In the genomic region with DNA sequence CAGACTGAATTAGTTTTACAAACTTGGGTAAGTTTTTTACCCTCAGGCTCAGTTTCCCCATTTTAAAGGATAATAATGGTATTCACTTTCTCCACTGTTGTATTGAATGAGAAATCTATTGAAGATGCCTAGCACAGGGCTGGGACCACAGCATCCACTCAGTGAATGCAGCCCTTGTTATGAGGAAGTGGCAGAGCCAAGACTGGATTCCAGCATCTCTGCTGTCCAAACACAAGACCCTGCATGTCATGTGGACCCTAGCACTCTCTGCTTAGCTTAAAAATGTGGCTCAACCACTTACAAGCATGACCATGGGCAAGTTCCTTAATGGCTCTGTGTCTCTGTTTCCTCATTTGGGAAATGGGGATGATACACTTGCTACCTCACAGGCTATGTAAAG, we compare ENCODE assay signal across 23 cellular contexts.
"Had no signal": no experiment of that assay in that cellular context is flagged by ENCODE, and none has a peak within 500 bp of the region (broad histone marks: within the 10 kb centered on the region; RNA-seq: fewer than 3 reads in every experiment).

No MANE protein-coding gene starts in this region.

- H3K27ac Mint-ChIP-seq: activated CD8-positive, alpha-beta T cell treated with anti-CD3 and anti-CD28 coated beads for 36 hours; activated naive CD8-positive, alpha-beta T cell treated with anti-CD3 and anti-CD28 coated beads for 36 hours; activated T-helper 17 cell treated with anti-CD3 and anti-CD28 coated beads, Interleukin-2, amount 50 U/mL, for 72 hours; naive thymus-derived CD4-positive, alpha-beta T cell; neural progenitor cell; stimulated activated naive CD8-positive, alpha-beta T cell treated with anti-CD3 and anti-CD28 coated beads, Interleukin-15, amount 100 ng/mL, for 72 hours had no signal

- H3K4me3 ChIP-seq: hepatocyte, neural progenitor cell, ovary, right lobe of liver, thoracic aorta, upper lobe of left lung had no signal

- H3K9me3 Mint-ChIP-seq: activated CD8-positive, alpha-beta T cell treated with anti-CD3 and anti-CD28 coated beads for 36 hours; activated naive CD8-positive, alpha-beta T cell treated with anti-CD3 and anti-CD28 coated beads for 36 hours; activated T-helper 17 cell treated with anti-CD3 and anti-CD28 coated beads, Interleukin-2, amount 50 U/mL, for 72 hours; neural progenitor cell; stimulated activated naive CD8-positive, alpha-beta T cell treated with anti-CD3 and anti-CD28 coated beads, Interleukin-15, amount 100 ng/mL, for 72 hours had no signal

- H3K27me3 ChIP-seq: hepatocyte, neural progenitor cell, ovary, right lobe of liver, upper lobe of left lung had no signal

- H3K36me3 Mint-ChIP-seq: activated naive CD8-positive, alpha-beta T cell treated with anti-CD3 and anti-CD28 coated beads for 36 hours; naive thymus-derived CD4-positive, alpha-beta T cell; neural progenitor cell had no signal

- H3K9me3 ChIP-seq: ovary, right lobe of liver, thoracic aorta, upper lobe of left lung had no signal

- H3K27ac ChIP-seq: hepatocyte, neural progenitor cell, ovary, right lobe of liver, thoracic aorta, upper lobe of left lung had no signal

- H3K4me2 ChIP-seq: hepatocyte, neural progenitor cell had no signal

- H3K4me1 Mint-ChIP-seq: activated T-helper 17 cell treated with anti-CD3 and anti-CD28 coated beads, Interleukin-2, amount 50 U/mL, for 72 hours; naive thymus-derived CD4-positive, alpha-beta T cell; stimulated activated naive CD8-positive, alpha-beta T cell treated with anti-CD3 and anti-CD28 coated beads, Interleukin-15, amount 100 ng/mL, for 72 hours had no signal

- H2AFZ ChIP-seq: hepatocyte, neural progenitor cell had no signal

- DNase-seq: activated CD4-positive, alpha-beta T cell treated with anti-CD3 and anti-CD28 coated beads for 48 hours; activated CD4-positive, CD25-positive, alpha-beta regulatory T cell; activated CD8-positive, alpha-beta T cell treated with anti-CD3 and anti-CD28 coated beads for 36 hours; activated naive CD4-positive, alpha-beta T cell; activated naive CD8-positive, alpha-beta T cell treated with anti-CD3 and anti-CD28 coated beads for 36 hours; activated T-cell treated with anti-CD3 and anti-CD28 coated beads, Interleukin-2, amount 50 U/mL, for 1 hour; amniotic stem cell; left ventricle myocardium superior; mesenchymal stem cell; naive thymus-derived CD4-positive, alpha-beta T cell; ovary; right lobe of liver; small intestine; stimulated activated CD4-positive, alpha-beta T cell treated with anti-CD3 and anti-CD28 coated beads, Interleukin-15, amount 100 ng/mL, for 24 hours; stimulated activated CD4-positive, alpha-beta T cell treated with anti-CD3 and anti-CD28 coated beads, Interleukin-4, amount 100 ng/mL, for 1 hour; stimulated activated naive CD8-positive, alpha-beta T cell treated with anti-CD3 and anti-CD28 coated beads, Interleukin-15, amount 100 ng/mL, for 72 hours; T1000; upper lobe of left lung had no signal

- H3K9ac ChIP-seq: neural progenitor cell had no signal

- ATAC-seq: activated CD8-positive, alpha-beta T cell treated with anti-CD3 and anti-CD28 coated beads for 36 hours; activated T-helper 17 cell treated with anti-CD3 and anti-CD28 coated beads, Interleukin-2, amount 50 U/mL, for 72 hours; esophagus mucosa; left ventricle myocardium superior; naive thymus-derived CD4-positive, alpha-beta T cell; right lobe of liver; stimulated activated naive CD8-positive, alpha-beta T cell treated with anti-CD3 and anti-CD28 coated beads, Interleukin-15, amount 100 ng/mL, for 72 hours had no signal

- H3K4me1 ChIP-seq: right lobe of liver, upper lobe of left lung had no signal

- H3K79me2 ChIP-seq: hepatocyte had no signal

- H3K4me3 Mint-ChIP-seq: activated CD8-positive, alpha-beta T cell treated with anti-CD3 and anti-CD28 coated beads for 36 hours; activated naive CD8-positive, alpha-beta T cell treated with anti-CD3 and anti-CD28 coated beads for 36 hours; activated T-helper 17 cell treated with anti-CD3 and anti-CD28 coated beads, Interleukin-2, amount 50 U/mL, for 72 hours; naive thymus-derived CD4-positive, alpha-beta T cell; neural progenitor cell; stimulated activated naive CD8-positive, alpha-beta T cell treated with anti-CD3 and anti-CD28 coated beads, Interleukin-15, amount 100 ng/mL, for 72 hours had no signal

- H3K27me3 Mint-ChIP-seq: stimulated activated naive CD8-positive, alpha-beta T cell treated with anti-CD3 and anti-CD28 coated beads, Interleukin-15, amount 100 ng/mL, for 72 hours had no signal

- H3K36me3 ChIP-seq: neural progenitor cell, ovary, right lobe of liver, thoracic aorta, upper lobe of left lung had no signal
